8 cellular contexts compared by ENCODE assay signal in genomic region chr5:143401253-143401845, GRCh38. TPM values are rescaled to one million over a fixed set of nuclear protein-coding genes. Genes with fewer than 3 reads are reported as not detected.
DNase-seq lines count a peak whose midpoint lies in the region; ATAC-seq and TF ChIP-seq lines count a peak whose summit lies in the region.

No MANE protein-coding gene starts in this region.

- DNase-seq in GM06990 (ENCODE audit: extremely low read depth, insufficient read length), result no peak
- DNase-seq in PC-3, result no peak
- no peak for DNase-seq in esophagus muscularis mucosa (ENCODE audit: extremely low spot score)
- DNase-seq in GDM1 (lab: John Stamatoyannopoulos, UW), result no peak
- DNase-seq in GF-D8 (lab: John Stamatoyannopoulos, UW), result no peak

- 13% methylated on average over 6 of the region's 6 CpGs for WGBS in esophagus muscularis mucosa

- no peaks in the 10 kb centered on the region for H3K27me3 ChIP-seq in GM06990 (replicated peaks; ENCODE audit: control insufficient read depth, insufficient read depth, low read length)
- no peaks in the 10 kb centered on the region for H3K27me3 ChIP-seq in PC-3 (ENCODE audit: low read length)
- H3K27me3 ChIP-seq in esophagus muscularis mucosa, result no peaks in the 10 kb centered on the region
- H3K27me3 ChIP-seq in rectal smooth muscle tissue (ENCODE audit: control insufficient read depth, insufficient read depth, low read length), result no peaks in the 10 kb centered on the region

- H3K9me2 ChIP-seq in PC-3 (replicated peaks; ENCODE audit: low read length), result no peaks in the 10 kb centered on the region

- H3K9ac ChIP-seq in PC-3 (ENCODE audit: low read length) (peak overlapping the region; percentile 99), rectal smooth muscle tissue (ENCODE audit: low read length) (no peak overlapping the region)

- H4K20me1 ChIP-seq in PC-3 (ENCODE audit: low read length), result peaks cover 58% of the 10 kb centered on the region

- H3K36me3 ChIP-seq in GM06990 (ENCODE audit: control insufficient read depth, insufficient read depth, low read length) (peaks cover 8% of the 10 kb centered on the region), PC-3 (ENCODE audit: low read depth, low read length) (peaks cover 11% of the 10 kb centered on the region), esophagus muscularis mucosa (no peaks in the 10 kb centered on the region), rectal smooth muscle tissue (ENCODE audit: control insufficient read depth, insufficient read depth, low read length) (peaks cover 4% of the 10 kb centered on the region)

- POLR2A ChIA-PET in PC-3 (lab: Charles Lee; ENCODE audit: unreplicated experiment), result no interaction called here

- H3K4me2 ChIP-seq in PC-3 (ENCODE audit: low read length), result peak overlapping the region; percentile 98

- intact Hi-C loops in PC-3 (cut with micrococcal nuclease) (loop anchor here (5.0 kb wide), 4 partner anchors 204 to 781 kb away; no protein-coding TSS in a partner anchor), esophagus muscularis mucosa (cut with DNase I) (loop anchor here (5.0 kb wide), 5 partner anchors 106 to 479 kb away; no protein-coding TSS in a partner anchor)

- ATAC-seq in PC-3 (no peak), HG02938 (IDR thresholded peaks at IDR 0.05; ENCODE audit: unreplicated experiment) (no peak), GM19023 (IDR thresholded peaks at IDR 0.05; ENCODE audit: unreplicated experiment) (no peak)

- H3K9me3 ChIP-seq in PC-3 (ENCODE audit: low read length) (no peaks in the 10 kb centered on the region), esophagus muscularis mucosa (no peaks in the 10 kb centered on the region)

- CTCF ChIA-PET in PC-3 (lab: Charles Lee), result no interaction called here

- TF ChIP-seq POLR2A in esophagus muscularis mucosa (IDR thresholded peaks at IDR 0.05; ENCODE audit: low read depth), result no peak

- H3K4me3 ChIP-seq in GM06990 (replicated peaks; ENCODE audit: low read depth, low read length) (peak overlapping the region; percentile 94), PC-3 (ENCODE audit: low read length) (peak overlapping the region; percentile 92), esophagus muscularis mucosa (peak overlapping the region; percentile 82 to 92 (median 88)), rectal smooth muscle tissue (ENCODE audit: low read length) (peak overlapping the region; percentile 90)

- no peak for TF ChIP-seq EP300 in esophagus muscularis mucosa (IDR thresholded peaks at IDR 0.05)

- H3K27ac ChIP-seq in PC-3 (ENCODE audit: low read length) (peak overlapping the region; percentile 91), esophagus muscularis mucosa (replicated peaks in 1 of 4) (peak overlapping the region; percentile 94 to 99 (median 98)), rectal smooth muscle tissue (ENCODE audit: low read depth, low read length) (peak overlapping the region; percentile 4)

- H3F3A ChIP-seq in PC-3 (ENCODE audit: low read length, unreplicated experiment), result no peaks in the 10 kb centered on the region

- H3K79me2 ChIP-seq in PC-3 (ENCODE audit: low read length), result peaks cover 70% of the 10 kb centered on the region

- no peak overlapping the region for H2AFZ ChIP-seq in PC-3 (ENCODE audit: low read length)

- H3K4me1 ChIP-seq in PC-3 (ENCODE audit: insufficient read depth, low read length) (peaks cover 55% of the 10 kb centered on the region), esophagus muscularis mucosa (peaks cover 9 to 50% (median 36%) of the 10 kb centered on the region in 4 donors), rectal smooth muscle tissue (ENCODE audit: control insufficient read depth, insufficient read depth, low read length) (peaks cover 19% of the 10 kb centered on the region)

- TF ChIP-seq CTCF in GM06990 (IDR thresholded peaks at IDR 0.05; ENCODE audit: insufficient read depth, low read length, poor library complexity, severe bottlenecking) (no peak), PC-3 (conservative IDR thresholded peaks at IDR 0.05; ENCODE audit: low read depth, low read length) (no peak), esophagus muscularis mucosa (IDR thresholded peaks at IDR 0.05) (no peak)

- BruUV-seq in PC-3 (replicated peaks; lab: Mats Ljungman, UMichigan), result no TSS peak

RNA-seq across cellular contexts. Expression of gene NR3C1, which starts 2.1 kb away (rescaled TPM):
- total RNA-seq in PC-3 (2014; rRNA removed) (13.0 and 14.5 TPM in 2 replicates), esophagus muscularis mucosa (10 to 100 TPM; 79.2 to 92.3 (median 89.3) TPM)

Comparison
In these comparisons a context has a peak if more than half of its experiments do, and no peak if none do; other contexts are left out.
1. H3K27ac ChIP-seq: peak in every context shown above with its lines; median percentile 98 in esophagus muscularis mucosa; 91 in PC-3; 4 in rectal smooth muscle tissue.